13 cellular contexts compared by ENCODE assay signal in genomic region chr7:75740846-75741497, GRCh38. TPM values are rescaled to one million over a fixed set of nuclear protein-coding genes. Genes with fewer than 3 reads are reported as not detected.
DNase-seq lines count a peak whose midpoint lies in the region; ATAC-seq, FAIRE-seq and TF ChIP-seq lines count a peak whose summit lies in the region.
"Had no signal": no experiment of that assay in that cellular context is flagged by ENCODE, and none has a peak within 500 bp of the region (broad histone marks: within the 10 kb centered on the region; RNA-seq: fewer than 3 reads in every experiment).

No MANE protein-coding gene starts in this region.

- H3K27me3 ChIP-seq in A673 (replicated peaks; ENCODE audit: insufficient read depth, low read depth, low read length, poor library complexity) = no peaks in the 10 kb centered on the region

- POLR2A ChIA-PET in A673 (lab: Charles Lee; ENCODE audit: low non-redundant PET) = no interaction called here

- H3K4me1 ChIP-seq in A673 (ENCODE audit: insufficient read depth, low read length, poor library complexity, severe bottlenecking) = peaks cover 19% of the 10 kb centered on the region
- H3K4me1 ChIP-seq: foreskin keratinocyte had no signal

- CTCF ChIA-PET in A673 (lab: Charles Lee) = no interaction called here

- peak; percentile 75 for FAIRE-seq in GM18507 (lab: Jason Lieb, UNC)

- ATAC-seq in T-helper 17 cell (no peak), GM21717 (IDR thresholded peaks at IDR 0.05; ENCODE audit: unreplicated experiment) (no peak), GM18868 (IDR thresholded peaks at IDR 0.05; ENCODE audit: unreplicated experiment) (no peak)
- ATAC-seq: activated CD8-positive, alpha-beta T cell treated with anti-CD3 and anti-CD28 coated beads, Interleukin-2, amount 10 ng/mL, durations not matched to agents 7 days and 5 days; foreskin keratinocyte had no signal

- TF ChIP-seq CTCF in A673 (conservative IDR thresholded peaks at IDR 0.05; ENCODE audit: low read depth, low read length) = no peak
- no peak for TF ChIP-seq CTCF in lower leg skin (IDR thresholded peaks at IDR 0.05)

- no TSS peak for BruUV-seq in A673 (replicated peaks; lab: Mats Ljungman, UMichigan)

- H3K27me3 Mint-ChIP-seq in T-helper 17 cell = peaks cover 4% of the 10 kb centered on the region

- no peaks in the 10 kb centered on the region for H3K36me3 ChIP-seq in A673 (ENCODE audit: insufficient read depth, low read length, poor library complexity, severe bottlenecking)

- peak overlapping the region; percentile 74 for H3K4me3 Mint-ChIP-seq in T-helper 17 cell

- peak; percentile 34 for DNase-seq in A673 (ENCODE audit: low spot score)
- no peak for DNase-seq in GM18507 (ENCODE audit: extremely low spot score, insufficient read length, low read depth)
- DNase-seq in T-helper 17 cell = no peak
- peak; percentile 48 to 90 for DNase-seq in lower leg skin (ENCODE audit: low spot score in 2 of 2)
- DNase-seq in glomerular visceral epithelial cell (ENCODE audit: extremely low spot score) = no peak
- no peak for DNase-seq in NCI-H345 treated with DMSO at 0.1 percent for 48 hours (lab: John Stamatoyannopoulos, UW; ENCODE audit: unreplicated experiment)
- DNase-seq: activated CD8-positive, alpha-beta T cell treated with anti-CD3 and anti-CD28 coated beads, Interleukin-2, amount 10 ng/mL, durations not matched to agents 7 days and 5 days; foreskin keratinocyte; NCI-H2227 treated with DMSO at 0.1 percent for 48 hours; stimulated activated CD8-positive, alpha-beta memory T cell treated with anti-CD3 and anti-CD28 coated beads, Interleukin-4, amount 100 ng/mL, for 48 hours had no signal

- 62 to 64% methylated on average over 13 of the region's 13 CpGs for WGBS in lower leg skin, 2 donors

- H3K9me3 ChIP-seq in A673 (ENCODE audit: low read depth, low read length, poor library complexity, severe bottlenecking) (no peaks in the 10 kb centered on the region), T-helper 17 cell (ENCODE audit: control insufficient read depth, low read length, poor library complexity, severe bottlenecking) (no peaks in the 10 kb centered on the region)

- H3K27ac Mint-ChIP-seq in T-helper 17 cell = no peak overlapping the region
- H3K27ac Mint-ChIP-seq: activated CD8-positive, alpha-beta T cell treated with anti-CD3 and anti-CD28 coated beads, Interleukin-2, amount 10 ng/mL, durations not matched to agents 7 days and 5 days had no signal

- H3K4me1 Mint-ChIP-seq in T-helper 17 cell = peaks cover 11% of the 10 kb centered on the region

- TF ChIP-seq POLR2A in lower leg skin (IDR thresholded peaks at IDR 0.05) = no peak

- intact Hi-C loops in A673 (cut with micrococcal nuclease; ENCODE audit: unreplicated experiment) = loop anchor here (1.0 kb wide), 1 partner anchor 17 kb away; no protein-coding TSS in a partner anchor
- intact Hi-C loops in lower leg skin (cut with DNase I; ENCODE audit: low total_unique reads) = no loop called here

- no peak overlapping the region for H3K4me3 ChIP-seq in A673 (ENCODE audit: low read depth, low read length, poor library complexity, severe bottlenecking)
- H3K4me3 ChIP-seq in lower leg skin (ENCODE audit: low read depth, poor library complexity, severe bottlenecking) = no peak overlapping the region

- no peaks in the 10 kb centered on the region for H3K36me3 Mint-ChIP-seq in T-helper 17 cell (ENCODE audit: low read depth)

- H3K27ac ChIP-seq in A673 (ENCODE audit: low read depth, low read length, poor library complexity, severe bottlenecking) = no peak overlapping the region
- H3K27ac ChIP-seq: foreskin keratinocyte had no signal

RNA-seq across cellular contexts. Expression of gene HIP1, which starts 2.2 kb away (rescaled TPM):
- total RNA-seq in A673 (2021) (25.0 and 31.4 TPM in 2 replicates), T-helper 17 cell (1 to 10 TPM; 2.6 to 6.9 TPM), lower leg skin (10 to 100 TPM; 20.1 to 30.3 (median 23.0) TPM)

RNA-seq across cellular contexts. Expression of gene CCL26, which starts 31.0 kb away (rescaled TPM):
- total RNA-seq in A673 (2021) (0.84 TPM in 1 of 2 replicates, not detected in the other), T-helper 17 cell (not detected), lower leg skin (1 to 10 TPM in 2 of 4 donors, under 1 TPM in 1, not detected in 1; 0.79 to 2.0 (median 1.9) TPM)
- total RNA-seq: activated CD8-positive, alpha-beta T cell treated with anti-CD3 and anti-CD28 coated beads, Interleukin-2, amount 10 ng/mL, durations not matched to agents 7 days and 5 days; foreskin keratinocyte; osteocyte had no signal

Comparison
In these comparisons a context has a peak if more than half of its experiments do, and no peak if none do; other contexts are left out.
1. DNase-seq: peak in A673 (single experiment) and lower leg skin (2 of 2); none in GM18507 (single experiment), T-helper 17 cell (0 of 3), glomerular visceral epithelial cell (single experiment) and NCI-H345 treated with DMSO at 0.1 percent for 48 hours (single experiment).